1 cellular context compared by ENCODE assay signal in the genomic region with DNA sequence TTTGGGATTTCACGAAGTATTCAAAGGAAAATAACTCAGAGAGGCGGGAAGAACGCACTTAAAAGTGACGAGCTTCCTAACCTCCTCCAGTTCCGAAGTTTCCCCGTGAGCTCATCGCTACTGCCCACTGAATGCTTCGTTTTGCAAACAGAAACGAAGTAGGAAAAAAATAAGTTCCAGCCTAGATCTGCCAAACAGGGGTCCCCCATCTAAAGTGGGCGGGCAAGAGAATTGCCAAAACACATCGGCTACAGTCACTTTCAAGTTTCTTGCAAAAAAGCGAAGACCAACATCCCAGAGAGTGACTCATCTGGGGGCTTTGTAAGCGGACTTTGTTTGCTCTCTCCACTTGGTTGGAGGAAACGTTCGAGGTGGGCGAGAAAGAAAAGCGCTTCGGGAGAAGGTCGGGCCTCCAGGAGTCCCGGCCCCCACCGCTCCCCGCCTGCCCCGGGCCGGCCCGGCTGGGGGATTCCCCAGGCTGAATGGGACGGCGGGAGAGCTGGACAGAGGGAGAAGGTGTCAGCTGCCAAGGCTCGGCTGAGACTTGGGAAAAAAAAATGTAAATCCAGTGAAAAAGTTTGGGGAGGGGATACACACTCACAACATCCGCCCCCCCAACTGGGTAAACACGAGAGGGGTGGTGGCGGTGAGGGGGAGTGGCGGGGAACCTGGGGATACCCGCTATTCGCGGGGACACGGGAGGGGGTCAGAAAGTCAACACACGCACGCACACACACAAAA.
TF ChIP-seq lines count a peak whose summit lies in the region.

No MANE protein-coding gene starts in this region.

TF ChIP-seq in HepG2, 621 proteins besides CTCF, POLR2A, EP300 and RAD21 (continued from another document and continues in another):
- TF ChIP-seq ZBTB21 (CRISPR knock-in tag; IDR thresholded peaks at IDR 0.05), result peak; percentile 18; the same call in 1 of the 2 replicates
- TF ChIP-seq, protein P1, sequence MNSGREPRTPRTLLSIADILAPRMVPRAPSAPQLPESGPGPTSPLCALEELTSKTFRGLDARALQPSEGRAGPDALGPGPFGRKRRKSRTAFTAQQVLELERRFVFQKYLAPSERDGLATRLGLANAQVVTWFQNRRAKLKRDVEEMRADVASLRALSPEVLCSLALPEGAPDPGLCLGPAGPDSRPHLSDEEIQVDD (CRISPR knock-in tag; IDR thresholded peaks at IDR 0.05; ENCODE audit: borderline replicate concordance), result no peak
- TF ChIP-seq, protein P2, sequence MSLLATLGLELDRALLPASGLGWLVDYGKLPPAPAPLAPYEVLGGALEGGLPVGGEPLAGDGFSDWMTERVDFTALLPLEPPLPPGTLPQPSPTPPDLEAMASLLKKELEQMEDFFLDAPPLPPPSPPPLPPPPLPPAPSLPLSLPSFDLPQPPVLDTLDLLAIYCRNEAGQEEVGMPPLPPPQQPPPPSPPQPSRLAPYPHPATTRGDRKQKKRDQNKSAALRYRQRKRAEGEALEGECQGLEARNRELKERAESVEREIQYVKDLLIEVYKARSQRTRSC (CRISPR knock-in tag; IDR thresholded peaks at IDR 0.05; ENCODE audit: low read depth), result no peak
- TF ChIP-seq, protein P3, sequence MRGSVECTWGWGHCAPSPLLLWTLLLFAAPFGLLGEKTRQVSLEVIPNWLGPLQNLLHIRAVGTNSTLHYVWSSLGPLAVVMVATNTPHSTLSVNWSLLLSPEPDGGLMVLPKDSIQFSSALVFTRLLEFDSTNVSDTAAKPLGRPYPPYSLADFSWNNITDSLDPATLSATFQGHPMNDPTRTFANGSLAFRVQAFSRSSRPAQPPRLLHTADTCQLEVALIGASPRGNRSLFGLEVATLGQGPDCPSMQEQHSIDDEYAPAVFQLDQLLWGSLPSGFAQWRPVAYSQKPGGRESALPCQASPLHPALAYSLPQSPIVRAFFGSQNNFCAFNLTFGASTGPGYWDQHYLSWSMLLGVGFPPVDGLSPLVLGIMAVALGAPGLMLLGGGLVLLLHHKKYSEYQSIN (CRISPR knock-in tag; IDR thresholded peaks at IDR 0.05; ENCODE audit: borderline replicate concordance), result no peak
- no peak; the same call in 1 of the 2 replicates for TF ChIP-seq ZNF557 (CRISPR knock-in tag; IDR thresholded peaks at IDR 0.05)
- TF ChIP-seq ZBTB20 (CRISPR knock-in tag; IDR thresholded peaks at IDR 0.05; ENCODE audit: borderline replicate concordance, low read depth), result peak; percentile 4; the same call in 1 of the 2 replicates
- peak; percentile 82 for TF ChIP-seq ZNF614 (CRISPR knock-in tag; IDR thresholded peaks at IDR 0.05; ENCODE audit: borderline replicate concordance)
- TF ChIP-seq ZNF121 (CRISPR knock-in tag; IDR thresholded peaks at IDR 0.05), result no peak
- peak; percentile 96 for TF ChIP-seq FOSL2 (CRISPR knock-in tag; IDR thresholded peaks at IDR 0.05)
- TF ChIP-seq, protein P4, sequence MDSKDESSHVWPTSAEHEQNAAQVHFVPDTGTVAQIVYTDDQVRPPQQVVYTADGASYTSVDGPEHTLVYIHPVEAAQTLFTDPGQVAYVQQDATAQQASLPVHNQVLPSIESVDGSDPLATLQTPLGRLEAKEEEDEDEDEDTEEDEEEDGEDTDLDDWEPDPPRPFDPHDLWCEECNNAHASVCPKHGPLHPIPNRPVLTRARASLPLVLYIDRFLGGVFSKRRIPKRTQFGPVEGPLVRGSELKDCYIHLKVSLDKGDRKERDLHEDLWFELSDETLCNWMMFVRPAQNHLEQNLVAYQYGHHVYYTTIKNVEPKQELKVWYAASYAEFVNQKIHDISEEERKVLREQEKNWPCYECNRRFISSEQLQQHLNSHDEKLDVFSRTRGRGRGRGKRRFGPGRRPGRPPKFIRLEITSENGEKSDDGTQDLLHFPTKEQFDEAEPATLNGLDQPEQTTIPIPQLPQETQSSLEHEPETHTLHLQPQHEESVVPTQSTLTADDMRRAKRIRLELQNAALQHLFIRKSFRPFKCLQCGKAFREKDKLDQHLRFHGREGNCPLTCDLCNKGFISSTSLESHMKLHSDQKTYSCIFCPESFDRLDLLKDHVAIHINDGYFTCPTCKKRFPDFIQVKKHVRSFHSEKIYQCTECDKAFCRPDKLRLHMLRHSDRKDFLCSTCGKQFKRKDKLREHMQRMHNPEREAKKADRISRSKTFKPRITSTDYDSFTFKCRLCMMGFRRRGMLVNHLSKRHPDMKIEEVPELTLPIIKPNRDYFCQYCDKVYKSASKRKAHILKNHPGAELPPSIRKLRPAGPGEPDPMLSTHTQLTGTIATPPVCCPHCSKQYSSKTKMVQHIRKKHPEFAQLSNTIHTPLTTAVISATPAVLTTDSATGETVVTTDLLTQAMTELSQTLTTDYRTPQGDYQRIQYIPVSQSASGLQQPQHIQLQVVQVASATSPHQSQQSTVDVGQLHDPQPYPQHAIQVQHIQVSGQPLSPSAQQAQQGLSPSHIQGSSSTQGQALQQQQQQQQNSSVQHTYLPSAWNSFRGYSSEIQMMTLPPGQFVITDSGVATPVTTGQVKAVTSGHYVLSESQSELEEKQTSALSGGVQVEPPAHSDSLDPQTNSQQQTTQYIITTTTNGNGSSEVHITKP (CRISPR knock-in tag; IDR thresholded peaks at IDR 0.05; ENCODE audit: low read depth), result peak; percentile 80
- TF ChIP-seq FOXK1 (CRISPR knock-in tag; IDR thresholded peaks at IDR 0.05; ENCODE audit: borderline replicate concordance, low read depth), result no peak
- no peak for TF ChIP-seq SNRNP70 (IDR thresholded peaks at IDR 0.05; ENCODE audit: low read depth, low read length)
- TF ChIP-seq ZNF572 (CRISPR knock-in tag; IDR thresholded peaks at IDR 0.05), result no peak
- no peak for TF ChIP-seq HHEX (CRISPR knock-in tag; IDR thresholded peaks at IDR 0.05)
- no peak for TF ChIP-seq TMF1 (CRISPR knock-in tag; IDR thresholded peaks at IDR 0.05; ENCODE audit: low read depth)
- peak; percentile 36; the same call in 1 of the 2 replicates for TF ChIP-seq PITX1 (CRISPR knock-in tag; IDR thresholded peaks at IDR 0.05)
- no peak for TF ChIP-seq SMARCE1 (IDR thresholded peaks at IDR 0.05; ENCODE audit: borderline replicate concordance)
- no peak for TF ChIP-seq ZNF782 (CRISPR knock-in tag; IDR thresholded peaks at IDR 0.05; ENCODE audit: borderline replicate concordance)
- TF ChIP-seq SRSF1 (optimal IDR thresholded peaks at IDR 0.05; ENCODE audit: low read depth, low read length), result no peak
- no peak for TF ChIP-seq ZNF776 (CRISPR knock-in tag; IDR thresholded peaks at IDR 0.05)
- TF ChIP-seq CREB1 (IDR thresholded peaks at IDR 0.05), result no peak
- TF ChIP-seq CREB1 (CRISPR knock-in tag; IDR thresholded peaks at IDR 0.05), result no peak; the same call in 1 of the 2 replicates
- no peak for TF ChIP-seq KLF15 (CRISPR knock-in tag; IDR thresholded peaks at IDR 0.05; ENCODE audit: borderline replicate concordance)
- no peak for TF ChIP-seq SRSF9 (IDR thresholded peaks at IDR 0.05; ENCODE audit: borderline replicate concordance, insufficient read depth, low read depth, low read length, poor library complexity, severe bottlenecking)
- no peak for TF ChIP-seq NFATC3 (CRISPR knock-in tag; IDR thresholded peaks at IDR 0.05)
- TF ChIP-seq ZFY (CRISPR knock-in tag; IDR thresholded peaks at IDR 0.05), result no peak
- no peak for TF ChIP-seq TOPORS (CRISPR knock-in tag; IDR thresholded peaks at IDR 0.05)
- TF ChIP-seq ESRRA (CRISPR knock-in tag; IDR thresholded peaks at IDR 0.05; ENCODE audit: low read depth), result peak; percentile 37; the same call in 1 of the 2 replicates
- no peak for TF ChIP-seq ZNF570 (CRISPR knock-in tag; IDR thresholded peaks at IDR 0.05; ENCODE audit: borderline replicate concordance)
- TF ChIP-seq FOXA1 (IDR thresholded peaks at IDR 0.05), result no peak
- TF ChIP-seq FOXA1 (CRISPR knock-in tag; IDR thresholded peaks at IDR 0.05), result peak; percentile 69
- no peak for TF ChIP-seq SIX1 (CRISPR knock-in tag; IDR thresholded peaks at IDR 0.05; ENCODE audit: borderline replicate concordance)
- no peak for TF ChIP-seq JARID2 (CRISPR knock-in tag; IDR thresholded peaks at IDR 0.05; ENCODE audit: insufficient replicate concordance)
- no peak; the same call in 1 of the 2 replicates for TF ChIP-seq KDM2A (CRISPR knock-in tag; IDR thresholded peaks at IDR 0.05; ENCODE audit: borderline replicate concordance, low read depth)
- TF ChIP-seq, protein P5, sequence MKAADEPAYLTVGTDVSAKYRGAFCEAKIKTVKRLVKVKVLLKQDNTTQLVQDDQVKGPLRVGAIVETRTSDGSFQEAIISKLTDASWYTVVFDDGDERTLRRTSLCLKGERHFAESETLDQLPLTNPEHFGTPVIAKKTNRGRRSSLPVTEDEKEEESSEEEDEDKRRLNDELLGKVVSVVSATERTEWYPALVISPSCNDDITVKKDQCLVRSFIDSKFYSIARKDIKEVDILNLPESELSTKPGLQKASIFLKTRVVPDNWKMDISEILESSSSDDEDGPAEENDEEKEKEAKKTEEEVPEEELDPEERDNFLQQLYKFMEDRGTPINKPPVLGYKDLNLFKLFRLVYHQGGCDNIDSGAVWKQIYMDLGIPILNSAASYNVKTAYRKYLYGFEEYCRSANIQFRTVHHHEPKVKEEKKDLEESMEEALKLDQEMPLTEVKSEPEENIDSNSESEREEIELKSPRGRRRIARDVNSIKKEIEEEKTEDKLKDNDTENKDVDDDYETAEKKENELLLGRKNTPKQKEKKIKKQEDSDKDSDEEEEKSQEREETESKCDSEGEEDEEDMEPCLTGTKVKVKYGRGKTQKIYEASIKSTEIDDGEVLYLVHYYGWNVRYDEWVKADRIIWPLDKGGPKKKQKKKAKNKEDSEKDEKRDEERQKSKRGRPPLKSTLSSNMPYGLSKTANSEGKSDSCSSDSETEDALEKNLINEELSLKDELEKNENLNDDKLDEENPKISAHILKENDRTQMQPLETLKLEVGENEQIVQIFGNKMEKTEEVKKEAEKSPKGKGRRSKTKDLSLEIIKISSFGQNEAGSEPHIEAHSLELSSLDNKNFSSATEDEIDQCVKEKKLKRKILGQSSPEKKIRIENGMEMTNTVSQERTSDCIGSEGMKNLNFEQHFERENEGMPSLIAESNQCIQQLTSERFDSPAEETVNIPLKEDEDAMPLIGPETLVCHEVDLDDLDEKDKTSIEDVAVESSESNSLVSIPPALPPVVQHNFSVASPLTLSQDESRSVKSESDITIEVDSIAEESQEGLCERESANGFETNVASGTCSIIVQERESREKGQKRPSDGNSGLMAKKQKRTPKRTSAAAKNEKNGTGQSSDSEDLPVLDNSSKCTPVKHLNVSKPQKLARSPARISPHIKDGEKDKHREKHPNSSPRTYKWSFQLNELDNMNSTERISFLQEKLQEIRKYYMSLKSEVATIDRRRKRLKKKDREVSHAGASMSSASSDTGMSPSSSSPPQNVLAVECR (CRISPR knock-in tag; IDR thresholded peaks at IDR 0.05; ENCODE audit: borderline replicate concordance), result no peak; the same call in 1 of the 2 replicates
- TF ChIP-seq RFX5 (IDR thresholded peaks at IDR 0.05; ENCODE audit: low read depth, low read length), result no peak
- no peak; the same call in 1 of the 2 replicates for TF ChIP-seq HOXA3 (CRISPR knock-in tag; IDR thresholded peaks at IDR 0.05)
- TF ChIP-seq ZNF136 (CRISPR knock-in tag; IDR thresholded peaks at IDR 0.05; ENCODE audit: low read depth), result peak; percentile 67; the same call in 1 of the 2 replicates
- TF ChIP-seq, protein P6, sequence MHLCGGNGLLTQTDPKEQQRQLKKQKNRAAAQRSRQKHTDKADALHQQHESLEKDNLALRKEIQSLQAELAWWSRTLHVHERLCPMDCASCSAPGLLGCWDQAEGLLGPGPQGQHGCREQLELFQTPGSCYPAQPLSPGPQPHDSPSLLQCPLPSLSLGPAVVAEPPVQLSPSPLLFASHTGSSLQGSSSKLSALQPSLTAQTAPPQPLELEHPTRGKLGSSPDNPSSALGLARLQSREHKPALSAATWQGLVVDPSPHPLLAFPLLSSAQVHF (CRISPR knock-in tag; IDR thresholded peaks at IDR 0.05), result no peak
- TF ChIP-seq ZNF616 (CRISPR knock-in tag; IDR thresholded peaks at IDR 0.05; ENCODE audit: low read depth), result no peak
- TF ChIP-seq RELA (CRISPR knock-in tag; IDR thresholded peaks at IDR 0.05), result 0 out of 2 replicates have a peak, but pooled peaks have one; percentile 21
- no peak for TF ChIP-seq ATAD3A (CRISPR knock-in tag; IDR thresholded peaks at IDR 0.05)
- TF ChIP-seq THYN1 (CRISPR knock-in tag; IDR thresholded peaks at IDR 0.05; ENCODE audit: borderline replicate concordance, low read depth), result no peak
- TF ChIP-seq, protein P7, sequence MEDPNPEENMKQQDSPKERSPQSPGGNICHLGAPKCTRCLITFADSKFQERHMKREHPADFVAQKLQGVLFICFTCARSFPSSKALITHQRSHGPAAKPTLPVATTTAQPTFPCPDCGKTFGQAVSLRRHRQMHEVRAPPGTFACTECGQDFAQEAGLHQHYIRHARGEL (CRISPR knock-in tag; IDR thresholded peaks at IDR 0.05), result no peak
- 0 out of 2 replicates have a peak, but pooled peaks have one; percentile 32 for TF ChIP-seq ZNF709 (CRISPR knock-in tag; IDR thresholded peaks at IDR 0.05)
- TF ChIP-seq, protein P8, sequence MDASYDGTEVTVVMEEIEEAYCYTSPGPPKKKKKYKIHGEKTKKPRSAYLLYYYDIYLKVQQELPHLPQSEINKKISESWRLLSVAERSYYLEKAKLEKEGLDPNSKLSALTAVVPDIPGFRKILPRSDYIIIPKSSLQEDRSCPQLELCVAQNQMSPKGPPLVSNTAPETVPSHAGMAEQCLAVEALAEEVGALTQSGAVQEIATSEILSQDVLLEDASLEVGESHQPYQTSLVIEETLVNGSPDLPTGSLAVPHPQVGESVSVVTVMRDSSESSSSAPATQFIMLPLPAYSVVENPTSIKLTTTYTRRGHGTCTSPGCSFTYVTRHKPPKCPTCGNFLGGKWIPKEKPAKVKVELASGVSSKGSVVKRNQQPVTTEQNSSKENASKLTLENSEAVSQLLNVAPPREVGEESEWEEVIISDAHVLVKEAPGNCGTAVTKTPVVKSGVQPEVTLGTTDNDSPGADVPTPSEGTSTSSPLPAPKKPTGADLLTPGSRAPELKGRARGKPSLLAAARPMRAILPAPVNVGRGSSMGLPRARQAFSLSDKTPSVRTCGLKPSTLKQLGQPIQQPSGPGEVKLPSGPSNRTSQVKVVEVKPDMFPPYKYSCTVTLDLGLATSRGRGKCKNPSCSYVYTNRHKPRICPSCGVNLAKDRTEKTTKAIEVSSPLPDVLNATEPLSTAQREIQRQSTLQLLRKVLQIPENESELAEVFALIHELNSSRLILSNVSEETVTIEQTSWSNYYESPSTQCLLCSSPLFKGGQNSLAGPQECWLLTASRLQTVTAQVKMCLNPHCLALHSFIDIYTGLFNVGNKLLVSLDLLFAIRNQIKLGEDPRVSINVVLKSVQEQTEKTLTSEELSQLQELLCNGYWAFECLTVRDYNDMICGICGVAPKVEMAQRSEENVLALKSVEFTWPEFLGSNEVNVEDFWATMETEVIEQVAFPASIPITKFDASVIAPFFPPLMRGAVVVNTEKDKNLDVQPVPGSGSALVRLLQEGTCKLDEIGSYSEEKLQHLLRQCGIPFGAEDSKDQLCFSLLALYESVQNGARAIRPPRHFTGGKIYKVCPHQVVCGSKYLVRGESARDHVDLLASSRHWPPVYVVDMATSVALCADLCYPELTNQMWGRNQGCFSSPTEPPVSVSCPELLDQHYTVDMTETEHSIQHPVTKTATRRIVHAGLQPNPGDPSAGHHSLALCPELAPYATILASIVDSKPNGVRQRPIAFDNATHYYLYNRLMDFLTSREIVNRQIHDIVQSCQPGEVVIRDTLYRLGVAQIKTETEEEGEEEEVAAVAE (CRISPR knock-in tag; IDR thresholded peaks at IDR 0.05; ENCODE audit: borderline replicate concordance), result no peak
